Comparison of ENCODE assay signal across 11 cellular contexts in the genomic region with DNA sequence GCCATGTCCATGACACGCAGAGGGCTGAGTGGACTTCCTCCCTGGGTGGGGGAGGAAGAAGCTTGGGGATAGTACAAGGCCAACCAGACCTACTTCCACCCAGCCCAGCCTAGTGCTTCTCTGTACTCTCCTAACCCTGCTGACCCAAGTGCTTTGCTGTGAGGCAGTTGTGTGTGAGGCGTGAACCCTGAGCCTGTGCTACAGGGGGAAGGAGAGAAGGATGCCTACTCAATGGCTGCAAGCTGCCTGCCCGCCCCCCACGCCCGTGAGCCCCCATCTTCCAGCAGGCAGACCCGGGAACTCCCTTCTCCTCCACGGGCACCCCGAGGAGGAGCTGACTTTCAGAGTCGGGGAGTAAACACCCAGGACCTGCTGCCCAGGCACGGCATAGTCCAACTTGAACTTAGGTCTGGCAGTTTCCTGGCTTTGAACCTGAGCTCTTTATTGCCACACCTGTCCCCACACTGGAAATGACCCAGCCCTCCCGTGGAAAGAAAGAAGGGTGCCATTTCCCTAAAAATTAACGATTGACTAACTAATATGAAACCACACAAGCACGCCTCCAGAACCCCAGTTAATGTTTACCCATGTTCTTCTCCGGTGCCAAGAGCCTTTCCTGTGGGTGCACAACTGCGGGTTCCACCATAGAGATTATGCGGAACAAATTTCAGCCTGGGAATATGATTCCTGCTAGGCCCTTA. TPM values are rescaled to one million over a fixed set of nuclear protein-coding genes. Genes with fewer than 3 reads are reported as not detected.
A peak's percentile ranks its signal among the peaks of the same experiment; 100 is the strongest.
DNase-seq lines count a peak whose midpoint lies in the region; ATAC-seq and TF ChIP-seq lines count a peak whose summit lies in the region.
"Had no signal": no experiment of that assay in that cellular context is flagged by ENCODE, and none has a peak within 500 bp of the region (broad histone marks: within the 10 kb centered on the region; RNA-seq: fewer than 3 reads in every experiment).

No MANE protein-coding gene starts in this region.

- H3K27me3 Mint-ChIP-seq in dendritic cell treated with granulocyte-macrophage colony-stimulating factor and Interleukin-4, amounts not matched to agents 40 ng/mL and 50 ng/mL, for 4 days: no peaks in the 10 kb centered on the region

- H2BK5ac ChIP-seq in mesenchymal stem cell (ENCODE audit: low read depth, low read length, poor library complexity, severe bottlenecking): no peak overlapping the region

- peak overlapping the region; percentile 7 to 60 for H3K4ac ChIP-seq in mesenchymal stem cell (ENCODE audit: low read depth in 1 of 2, low read length in 2 of 2)

- intact Hi-C loops in dendritic cell treated with granulocyte-macrophage colony-stimulating factor and Interleukin-4, amounts not matched to agents 40 ng/mL and 50 ng/mL, for 4 days (cut with micrococcal nuclease): loop anchor here (1.0 kb wide), 1 partner anchor 11 kb away; no protein-coding TSS in a partner anchor
- intact Hi-C loops in testis (cut with DNase I; ENCODE audit: low total_unique reads): no loop called here

- peak overlapping the region; percentile 33 for H4K8ac ChIP-seq in mesenchymal stem cell (ENCODE audit: low read length)

- peaks cover 2% of the 10 kb centered on the region for H3K79me1 ChIP-seq in mesenchymal stem cell (replicated peaks; ENCODE audit: low read length, poor library complexity, severe bottlenecking)

- POLR2A ChIA-PET in HEK293 (lab: Yijun Ruan, JAX): no interaction called here

- CTCF ChIA-PET in HEK293 (lab: Yijun Ruan, JAX): interaction anchor here (0.6 to 0.9 kb wide), 2 partner anchors 473 to 1541 kb away, joined by 3 read pairs; no protein-coding TSS in a partner anchor

- H3K23ac ChIP-seq in mesenchymal stem cell (ENCODE audit: low read length in 2 of 2): peak overlapping the region in 1 of 2 experiments; percentile 27

- peaks cover 19% of the 10 kb centered on the region for H3K4me1 ChIP-seq in HEK293 (ENCODE audit: control insufficient read depth, insufficient read depth, low read length)
- H3K4me1 ChIP-seq in mesenchymal stem cell (ENCODE audit: control insufficient read depth, insufficient read depth, low read depth, low read length): peaks cover 24% of the 10 kb centered on the region
- H3K4me1 ChIP-seq in testis: peaks cover 43% of the 10 kb centered on the region

- no peak overlapping the region for H3K14ac ChIP-seq in mesenchymal stem cell (ENCODE audit: low read length in 2 of 2)

- H3K9me3 Mint-ChIP-seq in dendritic cell treated with granulocyte-macrophage colony-stimulating factor and Interleukin-4, amounts not matched to agents 40 ng/mL and 50 ng/mL, for 4 days: peaks cover 10% of the 10 kb centered on the region
- H3K9me3 Mint-ChIP-seq: natural killer cell, T-cell had no signal

- peak overlapping the region; percentile 77 for H2AK5ac ChIP-seq in mesenchymal stem cell (ENCODE audit: low read length, severe bottlenecking)

- H2BK12ac ChIP-seq in mesenchymal stem cell (ENCODE audit: low read length in 2 of 2): peak overlapping the region; percentile 40 to 62

- H3K27ac ChIP-seq in HEK293 (ENCODE audit: extremely low read depth, low read depth, low read length) (no peak overlapping the region), mesenchymal stem cell (ENCODE audit: low read length, poor library complexity, severe bottlenecking) (no peak overlapping the region), testis (peak overlapping the region in 1 of 2 donors; percentile 84)

- peak overlapping the region; percentile 98 for H3K27ac Mint-ChIP-seq in dendritic cell treated with granulocyte-macrophage colony-stimulating factor and Interleukin-4, amounts not matched to agents 40 ng/mL and 50 ng/mL, for 4 days
- H3K27ac Mint-ChIP-seq: natural killer cell, T-cell had no signal

- H3K4me2 ChIP-seq in mesenchymal stem cell (ENCODE audit: low read length, poor library complexity, severe bottlenecking): peak overlapping the region; percentile 8

- H3K9me3 ChIP-seq in HEK293 (ENCODE audit: control insufficient read depth, insufficient read depth, low read depth, low read length): no peaks in the 10 kb centered on the region; the same call in 1 of the 2 replicates
- H3K9me3 ChIP-seq in mesenchymal stem cell (ENCODE audit: control insufficient read depth, low read length): no peaks in the 10 kb centered on the region
- H3K9me3 ChIP-seq in testis: no peaks in the 10 kb centered on the region

- H3K4me1 Mint-ChIP-seq in dendritic cell treated with granulocyte-macrophage colony-stimulating factor and Interleukin-4, amounts not matched to agents 40 ng/mL and 50 ng/mL, for 4 days (ENCODE audit: low read depth): peaks cover 79% of the 10 kb centered on the region

- H2BK15ac ChIP-seq in mesenchymal stem cell (ENCODE audit: low read depth, poor library complexity, severe bottlenecking): no peak overlapping the region

- TF ChIP-seq CTCF in HEK293 (tag by site-specific recombination; IDR thresholded peaks at IDR 0.05): no peak
- TF ChIP-seq CTCF in testis (IDR thresholded peaks at IDR 0.05): no peak
- no peak for TF ChIP-seq CTCF in GM20000 (IDR thresholded peaks at IDR 0.05; ENCODE audit: extremely low read depth, missing control alignments)

- H3K36me3 Mint-ChIP-seq in dendritic cell treated with granulocyte-macrophage colony-stimulating factor and Interleukin-4, amounts not matched to agents 40 ng/mL and 50 ng/mL, for 4 days (ENCODE audit: low read depth): peaks cover 22% of the 10 kb centered on the region
- H3K36me3 Mint-ChIP-seq: natural killer cell had no signal

- H2AFZ ChIP-seq in mesenchymal stem cell (ENCODE audit: low read depth, low read length): no peak overlapping the region

- WGBS in mesenchymal stem cell: 97% methylated on average over 16 of the region's 16 CpGs
- 83 to 89% methylated on average over 15 to 16 of the region's 16 CpGs for WGBS in testis, 2 donors

- H3K18ac ChIP-seq in mesenchymal stem cell (ENCODE audit: low read depth in 1 of 2, low read length in 2 of 2): peak overlapping the region; percentile 26 to 58

- H2BK120ac ChIP-seq in mesenchymal stem cell (ENCODE audit: low read depth, low read length): no peak overlapping the region

- H4K91ac ChIP-seq in mesenchymal stem cell (ENCODE audit: low read length): peak overlapping the region; percentile 55

- H3K4me3 ChIP-seq in HEK293 (ENCODE audit: low read depth, low read length) (no peak overlapping the region), mesenchymal stem cell (ENCODE audit: insufficient read depth in 1 of 2, low read depth in 1 of 2, low read length in 2 of 2) (no peak overlapping the region), testis (no peak overlapping the region)

- TF ChIP-seq POLR2A in testis (IDR thresholded peaks at IDR 0.05): no peak

- H3K9ac ChIP-seq in mesenchymal stem cell (ENCODE audit: low read length): no peak overlapping the region

- peak overlapping the region; percentile 32 for H3K4me3 Mint-ChIP-seq in dendritic cell treated with granulocyte-macrophage colony-stimulating factor and Interleukin-4, amounts not matched to agents 40 ng/mL and 50 ng/mL, for 4 days
- H3K4me3 Mint-ChIP-seq: natural killer cell, T-cell had no signal

- DNase-seq in mesenchymal stem cell (no peak), testis (peak; percentile 43), HUDEP-2 (lab: John Stamatoyannopoulos, UW; ENCODE audit: unreplicated experiment in 76 of 76) (no peak), cerebellar cortex (ENCODE audit: low spot score) (no peak), GM20000 (ENCODE audit: low spot score) (no peak)
- DNase-seq: natural killer cell, NCI-H345, T-cell had no signal

- ATAC-seq in GM19463 (IDR thresholded peaks at IDR 0.05; ENCODE audit: unreplicated experiment): no peak
- ATAC-seq: T-cell had no signal

- H3K36me3 ChIP-seq in HEK293 (ENCODE audit: control insufficient read depth in 2 of 2, insufficient read depth in 1 of 2, low read length in 2 of 2) (peaks cover 0 to 23% of the 10 kb centered on the region in 2 experiments; a peak in 2 of 3 replicates), mesenchymal stem cell (ENCODE audit: control insufficient read depth in 1 of 2, insufficient read depth in 2 of 2, low read depth in 1 of 2, low read length in 2 of 2) (peaks cover 3 to 7% of the 10 kb centered on the region in 2 experiments), testis (ENCODE audit: low read depth, missing control alignments) (no peaks in the 10 kb centered on the region)

- H3K27me3 ChIP-seq in mesenchymal stem cell (ENCODE audit: control insufficient read depth in 1 of 2, insufficient read depth in 1 of 2, low read length in 2 of 2) (peaks cover 0 to 12% of the 10 kb centered on the region in 2 experiments), testis (no peaks in the 10 kb centered on the region)

TF ChIP-seq in HEK293, 187 proteins besides CTCF, POLR2A, EP300 and RAD21:
- TF ChIP-seq GLIS2 (tag by site-specific recombination; IDR thresholded peaks at IDR 0.05): no peak
- no peak for TF ChIP-seq ZNF266 (tag by site-specific recombination; IDR thresholded peaks at IDR 0.05; ENCODE audit: low read depth)
- no peak for TF ChIP-seq ZNF223 (tag by site-specific recombination; IDR thresholded peaks at IDR 0.05)
- TF ChIP-seq, protein P1, sequence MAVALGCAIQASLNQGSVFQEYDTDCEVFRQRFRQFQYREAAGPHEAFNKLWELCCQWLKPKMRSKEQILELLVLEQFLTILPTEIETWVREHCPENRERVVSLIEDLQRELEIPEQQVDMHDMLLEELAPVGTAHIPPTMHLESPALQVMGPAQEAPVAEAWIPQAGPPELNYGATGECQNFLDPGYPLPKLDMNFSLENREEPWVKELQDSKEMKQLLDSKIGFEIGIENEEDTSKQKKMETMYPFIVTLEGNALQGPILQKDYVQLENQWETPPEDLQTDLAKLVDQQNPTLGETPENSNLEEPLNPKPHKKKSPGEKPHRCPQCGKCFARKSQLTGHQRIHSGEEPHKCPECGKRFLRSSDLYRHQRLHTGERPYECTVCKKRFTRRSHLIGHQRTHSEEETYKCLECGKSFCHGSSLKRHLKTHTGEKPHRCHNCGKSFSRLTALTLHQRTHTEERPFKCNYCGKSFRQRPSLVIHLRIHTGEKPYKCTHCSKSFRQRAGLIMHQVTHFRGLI (tag by site-specific recombination; IDR thresholded peaks at IDR 0.05): 0 out of 2 replicates have a peak, but pooled peaks have one; percentile 15

RNA-seq across cellular contexts. Expression of a gene that starts 10.8 kb away (rescaled TPM):
- polyA plus RNA-seq in mesenchymal stem cell (2013, experiment 1 of 2): 54.3 TPM
- 52.7 TPM for polyA plus RNA-seq in mesenchymal stem cell (2013, experiment 2 of 2)
- total RNA-seq in testis: 10 to 100 TPM; 58.4 to 76.6 TPM
- polyA plus RNA-seq in testis (ENCODE audit: insufficient read depth, low read depth, low replicate concordance): 96.4 TPM
